8 cellular contexts compared by ENCODE assay signal in genomic region chr1:22053861-22054770, GRCh38. TPM values are rescaled to one million over a fixed set of nuclear protein-coding genes. Genes with fewer than 3 reads are reported as not detected.
DNase-seq lines count a peak whose midpoint lies in the region; ATAC-seq and TF ChIP-seq lines count a peak whose summit lies in the region.

No MANE protein-coding gene starts in this region.

- peaks cover 6% of the 10 kb centered on the region for H3K23me2 ChIP-seq in H9 (ENCODE audit: insufficient read length, low read depth, low read length, poor library complexity, severe bottlenecking)

- intact Hi-C loops in esophagus muscularis mucosa (cut with DNase I), result loop anchor here (2.0 kb wide), 1 partner anchor 29 kb away; no protein-coding TSS in a partner anchor

- H3K18ac ChIP-seq in H9 (ENCODE audit: insufficient read length, low read depth, low read length), result peak overlapping the region; percentile 73

- peak overlapping the region; percentile 94 to 97 for H3K4me3 Mint-ChIP-seq in H9

- no peak overlapping the region for H3K23ac ChIP-seq in H9 (ENCODE audit: insufficient read length, low read depth, low read length)

- peaks cover 7% of the 10 kb centered on the region for H3K79me1 ChIP-seq in H9 (ENCODE audit: insufficient read depth, low read depth, low read length, poor library complexity, severe bottlenecking)

- peaks cover 36% of the 10 kb centered on the region; the same call in 1 of the 2 replicates for H3K79me2 ChIP-seq in H9 (ENCODE audit: insufficient read depth, low read length)

- H3K27me3 ChIP-seq in H9 (ENCODE audit: insufficient read depth, low read length) (no peaks in the 10 kb centered on the region), Peyer's patch (no peaks in the 10 kb centered on the region), esophagus muscularis mucosa (no peaks in the 10 kb centered on the region)

- H3K4me1 Mint-ChIP-seq in H9, result peaks cover 11 to 18% of the 10 kb centered on the region in 2 experiments

- H3K4me1 ChIP-seq in H9 (ENCODE audit: insufficient read depth, low read length) (no peaks in the 10 kb centered on the region; the same call in 1 of the 2 replicates), Peyer's patch (peaks cover 0 to 49% (median 6%) of the 10 kb centered on the region in 4 donors), esophagus muscularis mucosa (peaks cover 50 to 58% (median 58%) of the 10 kb centered on the region in 4 donors)

- TF ChIP-seq CTCF in H9 (conservative IDR thresholded peaks at IDR 0.05), result no peak
- TF ChIP-seq CTCF in Peyer's patch (IDR thresholded peaks at IDR 0.05), result no peak
- TF ChIP-seq CTCF in esophagus muscularis mucosa (IDR thresholded peaks at IDR 0.05), result no peak
- no peak for TF ChIP-seq CTCF in retinal pigment epithelial cell (conservative IDR thresholded peaks at IDR 0.05; ENCODE audit: low read depth, low read length)
- TF ChIP-seq CTCF in GM13976 (IDR thresholded peaks at IDR 0.05; ENCODE audit: borderline replicate concordance, control extremely low read depth, extremely low read depth, insufficient read depth, missing control alignments), result no peak

- H3K4ac ChIP-seq in H9 (ENCODE audit: low read depth, low read length), result no peak overlapping the region

- H2AK5ac ChIP-seq in H9 (ENCODE audit: insufficient read length, low read length), result no peak overlapping the region

- no peak for TF ChIP-seq POLR2A in Peyer's patch (IDR thresholded peaks at IDR 0.05)
- TF ChIP-seq POLR2A in esophagus muscularis mucosa (IDR thresholded peaks at IDR 0.05; ENCODE audit: low read depth), result no peak

- H2BK120ac ChIP-seq in H9 (ENCODE audit: low read depth, low read length, poor library complexity, severe bottlenecking), result no peak overlapping the region

- peak overlapping the region; percentile 91; the same call in 1 of the 2 replicates for H3K14ac ChIP-seq in H9 (ENCODE audit: insufficient read depth, low read length)

- H3K9ac ChIP-seq in H9 (ENCODE audit: extremely low read depth, insufficient read length, low read length), result peak overlapping the region; percentile 95

- H3K27ac Mint-ChIP-seq in H9, result peak overlapping the region; percentile 94 to 98 (median 98); a peak in 4 of 7 replicates

- no peaks in the 10 kb centered on the region for H4K20me1 ChIP-seq in H9 (ENCODE audit: control insufficient read depth, insufficient read depth, insufficient read length)

- H4K8ac ChIP-seq in H9 (replicated peaks; ENCODE audit: insufficient read length, low read depth, low read length), result no peak overlapping the region

- H2BK20ac ChIP-seq in H9 (ENCODE audit: low read depth, low read length, poor library complexity, severe bottlenecking), result no peak overlapping the region

- no peak for TF ChIP-seq EP300 in esophagus muscularis mucosa (IDR thresholded peaks at IDR 0.05)

- peaks cover 0 to 18% (median 14%) of the 10 kb centered on the region in 3 experiments; a peak in 5 of 7 replicates for H3K36me3 Mint-ChIP-seq in H9 (ENCODE audit: insufficient read depth in 1 of 3, low read depth in 3 of 3)

- no CpG with 5 or more reads among the region's 19 CpGs for WGBS in H9 (ENCODE audit: extremely low coverage, insufficient read length, low lambda C conversion rate)
- 45% methylated on average over 19 of the region's 19 CpGs for WGBS in esophagus muscularis mucosa

- H4K91ac ChIP-seq in H9 (ENCODE audit: insufficient read length, low read depth, low read length), result no peak overlapping the region

- H3K4me3 ChIP-seq in Peyer's patch (peak overlapping the region; percentile 69 to 100 (median 99)), esophagus muscularis mucosa (peak overlapping the region; percentile 77 to 100 (median 96)), retinal pigment epithelial cell (ENCODE audit: low read length) (peak overlapping the region; percentile 94)

- H3K27me3 Mint-ChIP-seq in H9 (ENCODE audit: low read depth), result no peaks in the 10 kb centered on the region; the same call in 1 of the 2 replicates

- no peak overlapping the region for H4K5ac ChIP-seq in H9 (ENCODE audit: insufficient read length, low read depth, low read length)

- H3K27ac ChIP-seq in H9 (ENCODE audit: insufficient read length, low read depth, low read length) (peak overlapping the region; percentile 67), Peyer's patch (peak overlapping the region; percentile 98 to 100 (median 100)), esophagus muscularis mucosa (replicated peaks in 1 of 4) (peak overlapping the region; percentile 99 to 100 (median 100))

- no peak overlapping the region for H3K56ac ChIP-seq in H9 (ENCODE audit: insufficient read length, low read depth, low read length)

- in situ Hi-C loops in GM13976 (cut with MboI; ENCODE audit: low sequenced_read_pairs, unreplicated experiment), result no loop called here

- no peak overlapping the region for H2BK12ac ChIP-seq in H9 (ENCODE audit: insufficient read length, low read depth, low read length)

- H3K9me3 ChIP-seq in H9 (ENCODE audit: control insufficient read depth, low read depth, low read length) (no peaks in the 10 kb centered on the region), Peyer's patch (no peaks in the 10 kb centered on the region), esophagus muscularis mucosa (no peaks in the 10 kb centered on the region)

- no peaks in the 10 kb centered on the region for H3K9me3 Mint-ChIP-seq in H9

- peak overlapping the region; percentile 100 for H3K4me2 ChIP-seq in H9 (ENCODE audit: insufficient read depth, insufficient read length, low read length)

- H2BK5ac ChIP-seq in H9 (ENCODE audit: insufficient read length, low read length), result no peak overlapping the region

- no peak overlapping the region for H2AFZ ChIP-seq in H9 (ENCODE audit: low read length)

- H3T11ph ChIP-seq in H9 (ENCODE audit: low read length), result no peak overlapping the region

- ATAC-seq in GM21619 (IDR thresholded peaks at IDR 0.05; ENCODE audit: unreplicated experiment), result no peak

- DNase-seq in H9, result no peak
- DNase-seq in Peyer's patch, result peak in 1 of 3 donors; percentile 44
- no peak for DNase-seq in esophagus muscularis mucosa (ENCODE audit: extremely low spot score)
- no peak for DNase-seq in retinal pigment epithelial cell (ENCODE audit: low read depth)
- DNase-seq in hepatic stellate cell (ENCODE audit: low spot score), result no peak
- DNase-seq in SKM-1 (lab: John Stamatoyannopoulos, UW; ENCODE audit: unreplicated experiment), result no peak
- no peak for DNase-seq in GM13976 (ENCODE audit: low spot score)

- H3K36me3 ChIP-seq in Peyer's patch (peaks cover 0 to 9% (median 0%) of the 10 kb centered on the region in 3 donors), esophagus muscularis mucosa (peaks cover 0 to 14% (median 4%) of the 10 kb centered on the region in 4 donors)

- no peak overlapping the region for H2BK15ac ChIP-seq in H9 (ENCODE audit: low read depth, low read length)

RNA-seq across cellular contexts. Expression of gene CDC42, which starts 1.6 kb away (rescaled TPM):
- total RNA-seq in H9 (2021) (178 and 197 TPM in 2 replicates), Peyer's patch (100 to 1,000 TPM in 3 of 4 donors, 10 to 100 TPM in 1; 89.6 to 224 (median 157) TPM), esophagus muscularis mucosa (100 to 1,000 TPM; 177 to 243 (median 204) TPM)

RNA-seq across cellular contexts. Expression of gene CELA3A, which starts 52.7 kb away (rescaled TPM):
- total RNA-seq in H9 (2021) (not detected in 2 replicates), Peyer's patch (not detected), esophagus muscularis mucosa (not detected)
